ENCODE assay signal across 20 cellular contexts in genomic region chr5:15442183-15442550, GRCh38.
"Had no signal": no experiment of that assay in that cellular context is flagged by ENCODE, and none has a peak within 500 bp of the region (broad histone marks: within the 10 kb centered on the region; RNA-seq: fewer than 3 reads in every experiment).

No MANE protein-coding gene starts in this region.

- H3K36me3 ChIP-seq: heart left ventricle, pancreas, stomach, thoracic aorta, transverse colon had no signal

- H3K4me1 ChIP-seq: pancreas, stomach, transverse colon had no signal

- FAIRE-seq: endometrium, frontal cortex, islet of Langerhans, pancreas, small intestine had no signal

- H3K27ac ChIP-seq: heart left ventricle, pancreas, stomach, thoracic aorta, transverse colon had no signal

- ATAC-seq: esophagus mucosa, heart left ventricle, pancreas, right cardiac atrium had no signal

- H3K4me3 ChIP-seq: heart left ventricle, pancreas, stomach, thoracic aorta, transverse colon had no signal

- DNase-seq: effector memory CD4-positive, alpha-beta T cell; heart left ventricle; hypothalamus; kidney glomerular epithelial cell; mesendoderm; naive B cell; occipital lobe; pancreas; right cardiac atrium; small intestine; stimulated activated CD4-positive, alpha-beta T cell treated with anti-CD3 and anti-CD28 coated beads, Interleukin-12 subunit alpha, Interleukin-12 subunit beta, amount 100 ng/mL, for 4 hours; stimulated activated naive CD4-positive, alpha-beta T cell; stomach; substantia nigra; transverse colon had no signal

- H3K9me3 ChIP-seq: pancreas, stomach, thoracic aorta, transverse colon had no signal

- H3K27me3 ChIP-seq: heart left ventricle, pancreas, stomach, transverse colon had no signal
